In the genomic region with DNA sequence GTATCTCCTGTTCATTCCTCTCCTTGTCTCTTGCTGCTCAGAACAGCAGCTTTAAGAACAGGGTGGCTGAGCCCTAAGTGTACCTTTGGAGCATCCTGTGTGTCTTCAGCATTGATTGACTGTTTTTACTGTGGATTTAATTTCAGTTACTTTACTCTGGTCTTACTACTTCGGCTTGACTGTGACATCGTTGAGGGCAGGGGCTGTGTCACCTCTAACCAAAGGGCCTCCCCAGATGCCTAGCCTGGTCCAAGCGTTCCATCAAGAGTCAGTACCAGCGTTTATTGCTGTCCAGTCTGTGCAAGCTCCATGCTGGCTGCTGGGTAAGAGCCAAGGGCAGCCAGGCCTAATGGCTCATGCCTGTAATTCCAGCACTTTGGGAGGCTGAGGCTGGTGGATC, we compare ENCODE assay signal across 13 cellular contexts. TPM values are rescaled to one million over a fixed set of nuclear protein-coding genes. Genes with fewer than 3 reads are reported as not detected.
DNase-seq lines count a peak whose midpoint lies in the region; ATAC-seq and TF ChIP-seq lines count a peak whose summit lies in the region.
"Had no signal": no experiment of that assay in that cellular context is flagged by ENCODE, and none has a peak within 500 bp of the region (broad histone marks: within the 10 kb centered on the region; RNA-seq: fewer than 3 reads in every experiment).

No MANE protein-coding gene starts in this region.

- CTCF ChIA-PET in activated CD4-positive, alpha-beta T cell treated with anti-CD3 and anti-CD28 coated beads for 36 hours (lab: Charles Lee), result interaction anchor here (0.7 to 1.3 kb wide), 3 partner anchors 17 to 175 kb away, joined by 3 to 6 read pairs (median 3); no protein-coding TSS in a partner anchor

- no peak for ATAC-seq in activated CD4-positive, alpha-beta T cell treated with anti-CD3 and anti-CD28 coated beads for 36 hours
- ATAC-seq in natural killer cell (no peak), GM19455 (IDR thresholded peaks at IDR 0.05; ENCODE audit: unreplicated experiment) (no peak), mucosa of descending colon (no peak), GM18519 (IDR thresholded peaks at IDR 0.05; ENCODE audit: low FRiP score, unreplicated experiment) (no peak)

- H3K27me3 Mint-ChIP-seq in activated CD4-positive, alpha-beta T cell treated with anti-CD3 and anti-CD28 coated beads for 36 hours, result no peaks in the 10 kb centered on the region
- H3K27me3 Mint-ChIP-seq in activated naive CD8-positive, alpha-beta T cell treated with anti-CD3 and anti-CD28 coated beads for 36 hours, result no peaks in the 10 kb centered on the region
- H3K27me3 Mint-ChIP-seq in natural killer cell (ENCODE audit: low read depth in 2 of 2), result no peaks in the 10 kb centered on the region

- no peaks in the 10 kb centered on the region; the same call in 1 of the 2 replicates for H3K36me3 ChIP-seq in Loucy (ENCODE audit: insufficient read depth, low read length)
- no peaks in the 10 kb centered on the region for H3K36me3 ChIP-seq in mucosa of descending colon (ENCODE audit: low read depth)

- H3K36me3 Mint-ChIP-seq in activated CD4-positive, alpha-beta T cell treated with anti-CD3 and anti-CD28 coated beads for 36 hours (ENCODE audit: low read depth), result peaks cover 39% of the 10 kb centered on the region
- peaks cover 29% of the 10 kb centered on the region for H3K36me3 Mint-ChIP-seq in activated naive CD8-positive, alpha-beta T cell treated with anti-CD3 and anti-CD28 coated beads for 36 hours
- H3K36me3 Mint-ChIP-seq in natural killer cell, result no peaks in the 10 kb centered on the region

- H3K4me2 ChIP-seq in Loucy (ENCODE audit: low read depth, low read length, poor library complexity, severe bottlenecking), result peak overlapping the region; percentile 67

- POLR2A ChIA-PET in activated CD4-positive, alpha-beta T cell treated with anti-CD3 and anti-CD28 coated beads for 36 hours (lab: Charles Lee), result interaction anchor here (0.6 to 1.5 kb wide), 2 partner anchors 31 to 38 kb away, joined by 4 to 9 read pairs; no protein-coding TSS in a partner anchor

- H3K4me3 ChIP-seq in Loucy (ENCODE audit: low read length, poor library complexity, severe bottlenecking) (peak overlapping the region; percentile 69), mucosa of descending colon (no peak overlapping the region)
- H3K4me3 ChIP-seq: psoas muscle had no signal

- H3K9me3 ChIP-seq in Loucy (ENCODE audit: insufficient read depth, low read depth, low read length) (no peaks in the 10 kb centered on the region), mucosa of descending colon (no peaks in the 10 kb centered on the region)
- H3K9me3 ChIP-seq: psoas muscle had no signal

- H3F3A ChIP-seq in Loucy (ENCODE audit: low read depth), result no peaks in the 10 kb centered on the region

- H3K27me3 ChIP-seq in Loucy (ENCODE audit: insufficient read depth, low read length, poor library complexity, severe bottlenecking), result no peaks in the 10 kb centered on the region
- H3K27me3 ChIP-seq: brain microvascular endothelial cell had no signal

- DNase-seq in activated CD4-positive, alpha-beta T cell treated with anti-CD3 and anti-CD28 coated beads for 36 hours, result no peak
- no peak for DNase-seq in activated CD4-positive, alpha-beta T cell treated with anti-CD3 and anti-CD28 coated beads for 1 hour
- DNase-seq in activated naive CD8-positive, alpha-beta T cell treated with anti-CD3 and anti-CD28 coated beads for 36 hours, result no peak
- DNase-seq in natural killer cell (no peak), mucosa of descending colon (no peak)
- DNase-seq: activated gamma-delta T cell, brain microvascular endothelial cell, psoas muscle, SW 1271 had no signal

- intact Hi-C loops in activated CD4-positive, alpha-beta T cell treated with anti-CD3 and anti-CD28 coated beads for 36 hours (cut with DNase I, micrococcal nuclease), result loop anchor here in 1 of 2 experiments (10.0 kb wide), 1 partner anchor 538 kb away; a partner anchor contains a TSS
- intact Hi-C loops in natural killer cell (cut with micrococcal nuclease) (no loop called here), mucosa of descending colon (cut with DNase I, micrococcal nuclease) (no loop called here)

- peaks cover 79% of the 10 kb centered on the region for H4K20me1 ChIP-seq in Loucy (ENCODE audit: insufficient read depth, low read length, poor library complexity, severe bottlenecking)

- H3K9ac ChIP-seq in Loucy (ENCODE audit: low read depth, low read length, poor library complexity, severe bottlenecking), result peak overlapping the region; percentile 65

- H3K79me2 ChIP-seq in Loucy (ENCODE audit: insufficient read depth, low read length), result peaks cover 99% of the 10 kb centered on the region

- H2AFZ ChIP-seq in Loucy (ENCODE audit: low read length), result no peak overlapping the region

- H3K9me3 Mint-ChIP-seq in activated CD4-positive, alpha-beta T cell treated with anti-CD3 and anti-CD28 coated beads for 36 hours (ENCODE audit: low read depth), result no peaks in the 10 kb centered on the region
- H3K9me3 Mint-ChIP-seq in activated naive CD8-positive, alpha-beta T cell treated with anti-CD3 and anti-CD28 coated beads for 36 hours, result no peaks in the 10 kb centered on the region
- H3K9me3 Mint-ChIP-seq in natural killer cell, result no peaks in the 10 kb centered on the region

- H3K4me1 Mint-ChIP-seq in activated CD4-positive, alpha-beta T cell treated with anti-CD3 and anti-CD28 coated beads for 36 hours, result peaks cover 80% of the 10 kb centered on the region
- H3K4me1 Mint-ChIP-seq in activated naive CD8-positive, alpha-beta T cell treated with anti-CD3 and anti-CD28 coated beads for 36 hours, result peaks cover 74% of the 10 kb centered on the region
- H3K4me1 Mint-ChIP-seq in natural killer cell, result peaks cover 70 to 83% of the 10 kb centered on the region in 2 donors

- TF ChIP-seq CTCF in Loucy (conservative IDR thresholded peaks at IDR 0.05; ENCODE audit: low read length) (no peak), natural killer cell (IDR thresholded peaks at IDR 0.05) (no peak), mucosa of descending colon (IDR thresholded peaks at IDR 0.05) (no peak)

- H3K9me2 ChIP-seq in Loucy (replicated peaks; ENCODE audit: low read depth, low read length), result no peaks in the 10 kb centered on the region

- H3K27ac Mint-ChIP-seq in activated CD4-positive, alpha-beta T cell treated with anti-CD3 and anti-CD28 coated beads for 36 hours, result peak overlapping the region; percentile 70
- H3K27ac Mint-ChIP-seq in activated naive CD8-positive, alpha-beta T cell treated with anti-CD3 and anti-CD28 coated beads for 36 hours, result peak overlapping the region; percentile 79
- peak overlapping the region; percentile 77 to 84 for H3K27ac Mint-ChIP-seq in natural killer cell

- H3K4me1 ChIP-seq in Loucy (ENCODE audit: insufficient read depth, low read length, poor library complexity, severe bottlenecking) (peaks cover 62% of the 10 kb centered on the region), mucosa of descending colon (ENCODE audit: low read depth) (peaks cover 9% of the 10 kb centered on the region)

- H3K4me3 Mint-ChIP-seq in activated CD4-positive, alpha-beta T cell treated with anti-CD3 and anti-CD28 coated beads for 36 hours, result no peak overlapping the region
- H3K4me3 Mint-ChIP-seq in activated naive CD8-positive, alpha-beta T cell treated with anti-CD3 and anti-CD28 coated beads for 36 hours, result no peak overlapping the region
- H3K4me3 Mint-ChIP-seq in natural killer cell, result peak overlapping the region; percentile 75

RNA-seq across cellular contexts. Expression of a gene that starts 32.4 kb away (rescaled TPM):
- 10 to 100 TPM; 70.1 to 80.1 TPM for total RNA-seq in activated CD4-positive, alpha-beta T cell treated with anti-CD3 and anti-CD28 coated beads for 36 hours
- 10 to 100 TPM; 50.8 to 51.6 TPM for total RNA-seq in activated naive CD8-positive, alpha-beta T cell treated with anti-CD3 and anti-CD28 coated beads for 36 hours
- total RNA-seq in natural killer cell (100 to 1,000 TPM in 1 of 3 donors, 10 to 100 TPM in 2; 66.2 to 104 (median 97.5) TPM), mucosa of descending colon (10 to 100 TPM; 33.4 to 43.8 (median 35.8) TPM)

RNA-seq across cellular contexts. Expression of a gene that starts 53.6 kb away (rescaled TPM):
- total RNA-seq in activated CD4-positive, alpha-beta T cell treated with anti-CD3 and anti-CD28 coated beads for 36 hours, result 100 to 1,000 TPM; 369 to 376 TPM
- total RNA-seq in activated naive CD8-positive, alpha-beta T cell treated with anti-CD3 and anti-CD28 coated beads for 36 hours, result 100 to 1,000 TPM; 302 to 306 TPM
- total RNA-seq in natural killer cell (100 to 1,000 TPM; 371 to 470 (median 429) TPM), mucosa of descending colon (1 to 10 TPM; 3.8 to 6.9 (median 3.9) TPM)
- total RNA-seq: M059J had no signal

RNA-seq across cellular contexts. Expression of a gene that starts 56.3 kb away (rescaled TPM):
- total RNA-seq in activated CD4-positive, alpha-beta T cell treated with anti-CD3 and anti-CD28 coated beads for 36 hours, result under 1 TPM; 0.14 to 0.21 TPM
- total RNA-seq in activated naive CD8-positive, alpha-beta T cell treated with anti-CD3 and anti-CD28 coated beads for 36 hours, result under 1 TPM; 0.35 to 0.50 TPM
- 1 to 10 TPM in 1 of 3 donors, under 1 TPM in 2; 0.75 to 1.7 (median 0.78) TPM for total RNA-seq in natural killer cell
- total RNA-seq in mucosa of descending colon, result 10 to 100 TPM in 1 of 3 donors, 1 to 10 TPM in 1, under 1 TPM in 1; 0.49 to 14.5 (median 1.2) TPM

Comparison
In these comparisons a context has a peak if more than half of its experiments do, and no peak if none do; other contexts are left out.
1. RNA of a gene that starts 53.6 kb away (total RNA-seq): 371 to 470 TPM in natural killer cell, 369 to 376 TPM in activated CD4-positive, alpha-beta T cell treated with anti-CD3 and anti-CD28 coated beads for 36 hours and 302 to 306 TPM in activated naive CD8-positive, alpha-beta T cell treated with anti-CD3 and anti-CD28 coated beads for 36 hours; 3.8 to 6.9 TPM in mucosa of descending colon; every median in the first group is over 10 times any median in the second.
2. Peak in every context shown above with its lines, with median percentiles within 50 percentile points of each other: H3K27ac Mint-ChIP-seq.